Comparison of ENCODE assay signal across 8 cellular contexts in the genomic region with DNA sequence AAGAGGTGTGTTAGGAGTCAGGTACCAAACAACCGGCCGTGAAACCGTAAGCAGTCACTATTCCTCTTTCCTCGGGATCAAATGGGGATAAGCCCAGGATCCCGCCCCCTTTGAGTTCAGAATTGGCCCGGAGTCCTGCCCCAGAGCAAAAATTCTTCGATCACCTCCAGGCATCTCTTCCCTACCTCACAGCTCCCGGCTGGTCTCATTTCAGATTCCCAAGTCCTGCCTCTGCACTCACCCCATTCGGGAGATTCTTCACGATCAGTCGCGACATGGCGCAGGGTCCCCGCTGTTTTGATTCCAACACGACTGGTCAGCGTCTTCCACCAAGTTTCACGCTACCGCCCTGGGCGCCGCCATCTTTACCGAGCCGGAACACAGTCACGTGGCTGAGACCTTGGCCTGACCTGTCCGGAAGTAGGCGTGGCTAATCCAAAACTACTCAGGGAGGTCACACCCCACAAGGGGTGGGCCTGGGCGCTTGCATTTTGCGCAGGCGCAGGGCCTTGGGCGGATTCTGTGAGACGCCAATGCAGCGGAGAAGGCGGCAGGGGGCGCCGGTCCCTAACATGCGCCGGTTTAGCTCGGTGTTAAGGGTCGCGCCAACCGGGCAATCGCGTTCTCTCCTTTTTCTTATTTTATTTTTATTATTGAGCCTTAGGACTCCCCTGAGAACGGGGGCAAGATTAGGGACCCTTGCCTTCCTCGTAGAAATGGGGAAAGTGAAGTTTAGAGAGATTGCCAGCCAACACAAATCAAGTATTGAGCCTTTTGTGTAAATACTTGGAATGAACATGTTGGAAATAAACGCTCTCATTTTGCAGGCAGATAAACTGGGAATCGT. TPM values are rescaled to one million over a fixed set of nuclear protein-coding genes. Genes with fewer than 3 reads are reported as not detected.
DNase-seq lines count a peak whose midpoint lies in the region; TF ChIP-seq lines count a peak whose summit lies in the region.

A gene with protein sequence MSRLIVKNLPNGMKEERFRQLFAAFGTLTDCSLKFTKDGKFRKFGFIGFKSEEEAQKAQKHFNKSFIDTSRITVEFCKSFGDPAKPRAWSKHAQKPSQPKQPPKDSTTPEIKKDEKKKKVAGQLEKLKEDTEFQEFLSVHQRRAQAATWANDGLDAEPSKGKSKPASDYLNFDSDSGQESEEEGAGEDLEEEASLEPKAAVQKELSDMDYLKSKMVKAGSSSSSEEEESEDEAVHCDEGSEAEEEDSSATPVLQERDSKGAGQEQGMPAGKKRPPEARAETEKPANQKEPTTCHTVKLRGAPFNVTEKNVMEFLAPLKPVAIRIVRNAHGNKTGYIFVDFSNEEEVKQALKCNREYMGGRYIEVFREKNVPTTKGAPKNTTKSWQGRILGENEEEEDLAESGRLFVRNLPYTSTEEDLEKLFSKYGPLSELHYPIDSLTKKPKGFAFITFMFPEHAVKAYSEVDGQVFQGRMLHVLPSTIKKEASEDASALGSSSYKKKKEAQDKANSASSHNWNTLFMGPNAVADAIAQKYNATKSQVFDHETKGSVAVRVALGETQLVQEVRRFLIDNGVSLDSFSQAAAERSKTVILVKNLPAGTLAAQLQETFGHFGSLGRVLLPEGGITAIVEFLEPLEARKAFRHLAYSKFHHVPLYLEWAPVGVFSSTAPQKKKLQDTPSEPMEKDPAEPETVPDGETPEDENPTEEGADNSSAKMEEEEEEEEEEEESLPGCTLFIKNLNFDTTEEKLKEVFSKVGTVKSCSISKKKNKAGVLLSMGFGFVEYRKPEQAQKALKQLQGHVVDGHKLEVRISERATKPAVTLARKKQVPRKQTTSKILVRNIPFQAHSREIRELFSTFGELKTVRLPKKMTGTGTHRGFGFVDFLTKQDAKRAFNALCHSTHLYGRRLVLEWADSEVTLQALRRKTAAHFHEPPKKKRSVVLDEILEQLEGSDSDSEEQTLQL (minus strand): TSS at position 375 of the 847 bp plus-strand sequence. CDS start 98 bp downstream, at position 277.

- H4K20me1 ChIP-seq in GM23248 (ENCODE audit: insufficient read depth) = no peaks in the 10 kb centered on the region

- peak within 1 kb of the TSS; percentile 98 for H3K4me2 ChIP-seq in GM23248 (ENCODE audit: unreplicated experiment)

- DNase-seq in EH (ENCODE audit: low read depth) = peak; percentile 98
- peak; percentile 100 for DNase-seq in GM23248
- DNase-seq in Kasumi-1 (lab: John Stamatoyannopoulos, UW) = peak; percentile 94
- peak; percentile 97 for DNase-seq in RKO (ENCODE audit: low spot score)
- peak; percentile 94 for DNase-seq in activated T-helper 1 cell treated with Interleukin-2 at 50 U/mL for 16 hours (ENCODE audit: low read depth)
- DNase-seq in esophagus squamous epithelium (lab: John Stamatoyannopoulos, UW) = peak; percentile 89
- peak; percentile 99 for DNase-seq in myocyte (ENCODE audit: low read depth)
- peak; percentile 91 to 95 for DNase-seq in stimulated activated CD8-positive, alpha-beta memory T cell treated with anti-CD3 and anti-CD28 coated beads, Interleukin-7, amount 100 ng/mL, for 48 hours (ENCODE audit: extremely low read depth in 1 of 2, low read depth in 1 of 2)

- H3K9me2 ChIP-seq in GM23248 (ENCODE audit: insufficient read depth) = no peaks in the 10 kb centered on the region

- peak within 1 kb of the TSS; percentile 81 for H3K4me3 ChIP-seq in GM23248
- H3K4me3 ChIP-seq in esophagus squamous epithelium = peak within 1 kb of the TSS; percentile 43 to 87 (median 68)

- H2AFZ ChIP-seq in GM23248 = peak within 1 kb of the TSS; percentile 95

- H3K27ac ChIP-seq in GM23248 (peak within 1 kb of the TSS; percentile 33), esophagus squamous epithelium (peak within 1 kb of the TSS; percentile 66 to 82 (median 72))

- 1% methylated on average over 46 of the region's 46 CpGs for WGBS in GM23248 (ENCODE audit: low coverage in 1 of 2, low lambda C conversion rate in 2 of 2, missing lambda C conversion rate in 2 of 2), 2 experiments
- 0 to 1% methylated on average over 25 to 32 of the region's 46 CpGs for WGBS in esophagus squamous epithelium, 2 donors

- peaks cover 10% of the 10 kb centered on the region; the same call in 1 of the 2 replicates for H3K36me3 ChIP-seq in GM23248 (ENCODE audit: low read depth)
- peaks cover 0 to 29% (median 5%) of the 10 kb centered on the region in 3 donors for H3K36me3 ChIP-seq in esophagus squamous epithelium

- H3F3A ChIP-seq in GM23248 (ENCODE audit: insufficient read depth) = no peaks in the 10 kb centered on the region

- intact Hi-C loops in esophagus squamous epithelium (cut with DNase I) = no loop called here

- peaks cover 34% of the 10 kb centered on the region for H3K79me2 ChIP-seq in GM23248 (ENCODE audit: insufficient read depth)

- H3K9ac ChIP-seq in GM23248 = peak within 1 kb of the TSS; percentile 84

- H3K4me1 ChIP-seq in GM23248 (ENCODE audit: insufficient read depth) (peaks cover 5% of the 10 kb centered on the region), esophagus squamous epithelium (peaks cover 10 to 30% (median 17%) of the 10 kb centered on the region in 3 donors)

- H3K9me3 ChIP-seq in GM23248 (ENCODE audit: low read depth) (no peaks in the 10 kb centered on the region), esophagus squamous epithelium (no peaks in the 10 kb centered on the region)

- TF ChIP-seq POLR2A in esophagus squamous epithelium (IDR thresholded peaks at IDR 0.05) = peak in 2 of 4 donors; percentile 51 to 68

- TF ChIP-seq CTCF in esophagus squamous epithelium (IDR thresholded peaks at IDR 0.05) = peak; percentile 89 to 95 (median 94)

- H3K27me3 ChIP-seq in GM23248 (replicated peaks; ENCODE audit: insufficient read depth) = no peaks in the 10 kb centered on the region
- H3K27me3 ChIP-seq in esophagus squamous epithelium = no peaks in the 10 kb centered on the region

- in situ Hi-C loops in GM23248 (cut with MboI) = no loop called here

RNA-seq across cellular contexts. Expression of the gene that starts here (rescaled TPM):
- 13.3 and 17.1 TPM in 2 replicates for total RNA-seq in GM23248 (2014; rRNA removed; shearing (Covaris generic))
- polyA plus RNA-seq in GM23248 (2016; fragmentation: Nextera tagmentation; extraction: Ambion mirVana) = 13.4 and 14.8 TPM in 2 replicates
- total RNA-seq in esophagus squamous epithelium (10 to 100 TPM; 13.1 to 32.8 (median 27.4) TPM), myocyte (17.6 and 21.1 TPM in 2 replicates)
- 16.8 TPM for polyA plus RNA-seq in myocyte (2012)

Comparison
In these comparisons a context has a peak if more than half of its experiments do, and no peak if none do; other contexts are left out.
1. Peak in every context shown above with its lines: DNase-seq, H3K4me3 ChIP-seq and H3K27ac ChIP-seq.